7 cellular contexts compared by ENCODE assay signal in genomic region chr14:61470261-61470953, GRCh38.
DNase-seq lines count a peak whose midpoint lies in the region; FAIRE-seq and TF ChIP-seq lines count a peak whose summit lies in the region.

No MANE protein-coding gene starts in this region.

- intact Hi-C loops in kidney (cut with DNase I): no loop called here
- intact Hi-C loops in tibial artery (cut with DNase I; ENCODE audit: low total_unique reads): loop anchor here (5.0 to 10.0 kb wide), 2 partner anchors 74 to 227 kb away; partner anchors contain the start of gene HIF1A

- DNase-seq in GM04503 (ENCODE audit: low read depth): peak; percentile 64
- DNase-seq in NCI-H2081 (lab: John Stamatoyannopoulos, UW): peak; percentile 49 to 69
- DNase-seq in amniotic stem cell (lab: John Stamatoyannopoulos, UW): peak; percentile 46
- no peak for DNase-seq in kidney
- peak in 1 of 2 donors; percentile 30 for DNase-seq in tibial artery
- DNase-seq in central memory CD4-positive, alpha-beta T cell: no peak
- DNase-seq in stimulated activated CD4-positive, alpha-beta T cell treated with anti-CD3 and anti-CD28 coated beads, Interleukin-2, amount 100 ng/mL, for 48 hours: no peak

- H3K4me3 ChIP-seq in kidney (ENCODE audit: low read length in 2 of 2): peak overlapping the region; percentile 23 to 33
- peak overlapping the region; percentile 7 to 26 for H3K4me3 ChIP-seq in tibial artery

- no peaks in the 10 kb centered on the region for H3K9me3 ChIP-seq in kidney (ENCODE audit: control insufficient read depth in 1 of 2, low read length in 2 of 2)
- H3K9me3 ChIP-seq in tibial artery: no peaks in the 10 kb centered on the region

- H3K9ac ChIP-seq in kidney (ENCODE audit: low read length in 2 of 2): peak overlapping the region in 1 of 2 donors; percentile 60

- TF ChIP-seq CTCF in kidney (IDR thresholded peaks at IDR 0.05; ENCODE audit: borderline replicate concordance, extremely low read depth, insufficient read depth) (no peak), tibial artery (IDR thresholded peaks at IDR 0.05) (no peak)

- peak overlapping the region; percentile 67 to 88 for H3K27ac ChIP-seq in kidney (ENCODE audit: low read depth in 2 of 2, low read length in 2 of 2)
- peak overlapping the region; percentile 48 to 63 for H3K27ac ChIP-seq in tibial artery

- FAIRE-seq in kidney (lab: Jason Lieb, UNC): no peak

- H3K27me3 ChIP-seq in tibial artery: no peaks in the 10 kb centered on the region

- H3K36me3 ChIP-seq in kidney (ENCODE audit: control insufficient read depth in 1 of 2, insufficient read depth in 2 of 2, low read length in 2 of 2) (no peaks in the 10 kb centered on the region), tibial artery (no peaks in the 10 kb centered on the region)

- H3K4me1 ChIP-seq in kidney (ENCODE audit: control insufficient read depth in 1 of 2, insufficient read depth in 1 of 2, low read depth in 1 of 2, low read length in 2 of 2) (peaks cover 13 to 20% of the 10 kb centered on the region in 2 donors), tibial artery (peaks cover 0 to 47% (median 22%) of the 10 kb centered on the region in 4 donors)

Comparison
In these comparisons a context has a peak if more than half of its experiments do, and no peak if none do; other contexts are left out.
1. DNase-seq: peak in GM04503 (single experiment), NCI-H2081 (2 of 2) and amniotic stem cell (single experiment); none in kidney (single experiment), central memory CD4-positive, alpha-beta T cell (single experiment) and stimulated activated CD4-positive, alpha-beta T cell treated with anti-CD3 and anti-CD28 coated beads, Interleukin-2, amount 100 ng/mL, for 48 hours (0 of 2).